ENCODE assay signal across 1 cellular context in genomic region chr3:32355892-32356291, GRCh38.
TF ChIP-seq lines count a peak whose summit lies in the region.

No MANE protein-coding gene starts in this region.

TF ChIP-seq in H1, 55 proteins besides CTCF, POLR2A, EP300 and RAD21 (continued from another document):
- TF ChIP-seq MAFK (IDR thresholded peaks at IDR 0.05; ENCODE audit: low read depth, low read length), result no peak
- TF ChIP-seq POU5F1 (IDR thresholded peaks at IDR 0.05; ENCODE audit: low read depth, low read length), result no peak
- TF ChIP-seq BCL11A (IDR thresholded peaks at IDR 0.05; ENCODE audit: low read depth in 2 of 2, low read length in 2 of 2), result no peak
- TF ChIP-seq BRCA1 (IDR thresholded peaks at IDR 0.05; ENCODE audit: low read depth, low read length), result no peak
- no peak for TF ChIP-seq EGR1 (IDR thresholded peaks at IDR 0.05; ENCODE audit: borderline replicate concordance, low read depth, low read length)
- TF ChIP-seq CHD1 (IDR thresholded peaks at IDR 0.05; ENCODE audit: low read depth, low read length), result no peak
- TF ChIP-seq EZH2 (IDR thresholded peaks at IDR 0.05; ENCODE audit: low read depth, low read length, severe bottlenecking), result no peak
